Comparison of ENCODE assay signal across 15 cellular contexts in genomic region chr12:31279525-31279924, GRCh38.
"Had no signal": no experiment of that assay in that cellular context is flagged by ENCODE, and none has a peak within 500 bp of the region (broad histone marks: within the 10 kb centered on the region; RNA-seq: fewer than 3 reads in every experiment).

No MANE protein-coding gene starts in this region.

- ATAC-seq: activated CD8-positive, alpha-beta T cell treated with anti-CD3 and anti-CD28 coated beads, Interleukin-2, amount 10 ng/mL, durations not matched to agents 7 days and 5 days; naive thymus-derived CD8-positive, alpha-beta T cell; right cardiac atrium; stimulated activated naive CD8-positive, alpha-beta T cell treated with anti-CD3 and anti-CD28 coated beads, Interleukin-15, amount 100 ng/mL, for 72 hours had no signal

- DNase-seq: activated CD4-positive, alpha-beta T cell treated with anti-CD3 and anti-CD28 coated beads for 48 hours; activated CD8-positive, alpha-beta memory T cell treated with anti-CD3 and anti-CD28 coated beads, Interleukin-2, amount 50 U/mL, for 4 hours; activated CD8-positive, alpha-beta T cell treated with anti-CD3 and anti-CD28 coated beads, Interleukin-2, amount 10 ng/mL, durations not matched to agents 7 days and 5 days; activated gamma-delta T cell treated with Interleukin-2 at 50 U/mL for 16 hours; anterior cingulate cortex; cerebellar nuclear complex; left ventricle myocardium inferior; mucosa of descending colon; naive thymus-derived CD8-positive, alpha-beta T cell; nucleus accumbens; right cardiac atrium; stimulated activated naive CD8-positive, alpha-beta T cell treated with anti-CD3 and anti-CD28 coated beads, Interleukin-15, amount 100 ng/mL, for 72 hours; T-helper 2 cell had no signal

- H3K4me3 ChIP-seq: hepatocyte, left ventricle myocardium inferior, mucosa of descending colon, smooth muscle cell had no signal

- H3K9me3 ChIP-seq: left ventricle myocardium inferior, mucosa of descending colon had no signal

- H3K4me1 ChIP-seq: left ventricle myocardium inferior had no signal

- H3K27ac ChIP-seq: hepatocyte, left ventricle myocardium inferior had no signal

- H3K27me3 ChIP-seq: hepatocyte had no signal
